In genomic region chr6:128511518-128511917, GRCh38 we compare ENCODE assay signal across 8 cellular contexts. TPM values are rescaled to one million over a fixed set of nuclear protein-coding genes. Genes with fewer than 3 reads are reported as not detected.
A peak's percentile ranks its signal among the peaks of the same experiment; 100 is the strongest.
DNase-seq lines count a peak whose midpoint lies in the region; ATAC-seq and TF ChIP-seq lines count a peak whose summit lies in the region.
"Had no signal": no experiment of that assay in that cellular context is flagged by ENCODE, and none has a peak within 500 bp of the region (broad histone marks: within the 10 kb centered on the region; RNA-seq: fewer than 3 reads in every experiment).

No MANE protein-coding gene starts in this region.

- H3K4me3 ChIP-seq in transverse colon, result no peak overlapping the region

- DNase-seq in epithelial cell of prostate (ENCODE audit: low read depth, low spot score) (no peak), transverse colon (no peak), NCI-H226 (no peak), AG20443 (ENCODE audit: low spot score) (no peak), midbrain (lab: John Stamatoyannopoulos, UW) (no peak)
- DNase-seq: activated CD8-positive, alpha-beta memory T cell treated with anti-CD3 and anti-CD28 coated beads, Interleukin-2, amount 50 U/mL, for 4 hours had no signal

- TF ChIP-seq EP300 in transverse colon (IDR thresholded peaks at IDR 0.05; ENCODE audit: low read depth), result no peak

- TF ChIP-seq CTCF in transverse colon (IDR thresholded peaks at IDR 0.05), result no peak

- WGBS in transverse colon (ENCODE audit: low coverage in 1 of 2), 2 donors, result 27 to 39% methylated on average over 3 to 4 of the region's 4 CpGs

- ATAC-seq in GM21423 (IDR thresholded peaks at IDR 0.05; ENCODE audit: unreplicated experiment) (peak; percentile 69), HG03354 (IDR thresholded peaks at IDR 0.05; ENCODE audit: poor library complexity, severe bottlenecking, unreplicated experiment) (peak; percentile 73)

- TF ChIP-seq POLR2A in transverse colon (IDR thresholded peaks at IDR 0.05), result no peak

- peaks cover 12 to 90% (median 44%) of the 10 kb centered on the region in 4 donors for H3K4me1 ChIP-seq in transverse colon

- H3K36me3 ChIP-seq in transverse colon, result no peaks in the 10 kb centered on the region

- in situ Hi-C loops in transverse colon (cut with MboI; ENCODE audit: low pct_ligation_motif_present in 1 of 4, low pct_unique_long_range_greater_than_20kb in 1 of 4, low sequenced_read_pairs in 3 of 4), result loop anchor here in 1 of 4 donors (25.0 kb wide), 1 partner anchor 174 kb away; no protein-coding TSS in a partner anchor

- H3K9me3 ChIP-seq in transverse colon, result no peaks in the 10 kb centered on the region

- H3K27me3 ChIP-seq in transverse colon, result no peaks in the 10 kb centered on the region

- peak overlapping the region; percentile 97 for H3K27ac ChIP-seq in epithelial cell of prostate
- peak overlapping the region; percentile 12 to 53 (median 46) for H3K27ac ChIP-seq in transverse colon

- intact Hi-C loops in transverse colon (cut with DNase I; ENCODE audit: low total_unique reads), result no loop called here

RNA-seq across cellular contexts. Expression of gene PTPRK, which starts 8.9 kb away (rescaled TPM):
- total RNA-seq in transverse colon, result 100 to 1,000 TPM in 2 of 4 donors, 10 to 100 TPM in 2; 88.0 to 187 (median 136) TPM
